ENCODE assay signal across 8 cellular contexts in the genomic region with DNA sequence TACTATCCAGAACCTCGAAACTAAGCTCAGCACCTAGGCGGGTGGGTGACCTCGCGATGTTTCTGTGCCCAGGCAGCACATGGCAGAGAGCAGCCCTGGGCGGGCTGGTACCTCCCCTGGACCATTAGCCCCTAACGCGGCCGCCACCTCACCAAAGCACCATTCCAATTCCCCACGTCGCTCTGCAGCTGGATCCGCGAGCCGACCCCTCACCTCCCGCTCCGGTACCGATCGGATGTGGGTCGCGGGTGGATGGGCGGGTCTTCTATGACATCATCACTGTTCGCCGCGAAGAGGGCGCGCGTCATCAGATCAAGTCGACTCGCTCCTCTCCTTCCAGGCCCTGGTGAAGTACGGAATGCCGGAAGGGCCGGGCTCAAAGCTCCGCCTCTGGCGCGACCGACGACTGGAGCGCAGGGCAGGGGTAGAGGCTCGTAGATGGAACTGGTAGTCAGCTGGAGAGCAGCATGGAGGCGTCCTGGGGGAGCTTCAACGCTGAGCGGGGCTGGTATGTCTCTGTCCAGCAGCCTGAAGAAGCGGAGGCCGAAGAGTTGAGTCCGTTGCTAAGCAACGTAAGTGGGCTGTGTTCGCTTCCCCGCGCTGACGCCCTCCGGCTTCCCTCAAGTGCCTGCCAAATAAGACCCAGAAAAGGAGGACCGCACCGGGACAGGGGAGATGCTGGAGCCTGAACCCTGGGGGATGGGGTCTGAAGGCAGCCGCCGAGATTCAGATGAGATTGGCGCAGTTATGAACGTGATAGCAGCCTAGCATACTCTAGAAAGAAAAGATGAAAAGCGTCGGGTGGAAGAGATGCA. TPM values are rescaled to one million over a fixed set of nuclear protein-coding genes. Genes with fewer than 3 reads are reported as not detected.
DNase-seq lines count a peak whose midpoint lies in the region; TF ChIP-seq lines count a peak whose summit lies in the region.

A gene (plus strand): TSS at position 435 of the 815 bp plus-strand sequence. CDS start 33 bp downstream, at position 468.
A gene with protein sequence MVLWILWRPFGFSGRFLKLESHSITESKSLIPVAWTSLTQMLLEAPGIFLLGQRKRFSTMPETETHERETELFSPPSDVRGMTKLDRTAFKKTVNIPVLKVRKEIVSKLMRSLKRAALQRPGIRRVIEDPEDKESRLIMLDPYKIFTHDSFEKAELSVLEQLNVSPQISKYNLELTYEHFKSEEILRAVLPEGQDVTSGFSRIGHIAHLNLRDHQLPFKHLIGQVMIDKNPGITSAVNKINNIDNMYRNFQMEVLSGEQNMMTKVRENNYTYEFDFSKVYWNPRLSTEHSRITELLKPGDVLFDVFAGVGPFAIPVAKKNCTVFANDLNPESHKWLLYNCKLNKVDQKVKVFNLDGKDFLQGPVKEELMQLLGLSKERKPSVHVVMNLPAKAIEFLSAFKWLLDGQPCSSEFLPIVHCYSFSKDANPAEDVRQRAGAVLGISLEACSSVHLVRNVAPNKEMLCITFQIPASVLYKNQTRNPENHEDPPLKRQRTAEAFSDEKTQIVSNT (minus strand): TSS at position 269 of the 815 bp plus-strand sequence. CDS start 106 bp downstream, at position 163.

- H3K9me3 ChIP-seq in SJCRH30 (replicated peaks) (no peaks in the 10 kb centered on the region), neutrophil (no peaks in the 10 kb centered on the region)

- no peaks in the 10 kb centered on the region for H3K27me3 ChIP-seq in SJCRH30
- H3K27me3 ChIP-seq in neutrophil = no peaks in the 10 kb centered on the region

- peak within 1 kb of the TSS; percentile 80 for H3K4me3 ChIP-seq in HFF-Myc (replicated peaks; ENCODE audit: low read depth, low read length)
- H3K4me3 ChIP-seq in SJCRH30 = peak within 1 kb of the TSS; percentile 81
- peak within 1 kb of the TSS; percentile 75 to 80 for H3K4me3 ChIP-seq in neutrophil (ENCODE audit: low read depth in 1 of 2, low read length in 1 of 2)

- TF ChIP-seq CTCF in HFF-Myc (IDR thresholded peaks at IDR 0.05; ENCODE audit: low read depth, low read length, missing control alignments) (no peak), neutrophil (IDR thresholded peaks at IDR 0.05) (no peak), subcutaneous adipose tissue (IDR thresholded peaks at IDR 0.05; ENCODE audit: low read depth) (no peak)

- H3K36me3 ChIP-seq in SJCRH30 = peaks cover 38% of the 10 kb centered on the region
- H3K36me3 ChIP-seq in neutrophil = no peaks in the 10 kb centered on the region

- H3K4me1 ChIP-seq in SJCRH30 (peaks cover 19% of the 10 kb centered on the region), neutrophil (ENCODE audit: control insufficient read depth in 1 of 2, insufficient read depth in 1 of 2, low read depth in 1 of 2, low read length in 1 of 2) (peaks cover 13 to 16% of the 10 kb centered on the region in 2 experiments)

- peak within 1 kb of the TSS; percentile 87 for H3K27ac ChIP-seq in SJCRH30
- peak within 1 kb of the TSS; percentile 34 for H3K27ac ChIP-seq in neutrophil

- DNase-seq in GM04504 (ENCODE audit: low read depth) = peak; percentile 93
- DNase-seq in HFF-Myc (ENCODE audit: extremely low read depth, low read depth) = peak; percentile 84
- peak; percentile 88 for DNase-seq in MV-4-11 (lab: John Stamatoyannopoulos, UW)
- peak; percentile 96 for DNase-seq in SJCRH30
- DNase-seq in activated naive CD4-positive, alpha-beta T cell treated with Interleukin-2 at 50 U/mL for 16 hours = peak; percentile 91
- DNase-seq in germinal center (ENCODE audit: low spot score) = peak; percentile 89

RNA-seq across cellular contexts. Expression of the first gene that starts in this region (rescaled TPM):
- total RNA-seq in SJCRH30 (2014; rRNA removed; shearing (Covaris generic)) = 50.2 and 63.0 TPM in 2 replicates
- total RNA-seq in subcutaneous adipose tissue = 10 to 100 TPM; 20.3 to 98.6 (median 46.3) TPM

RNA-seq across cellular contexts. Expression of the second gene that starts in this region (rescaled TPM):
- 16.3 and 19.5 TPM in 2 replicates for total RNA-seq in SJCRH30 (2014; rRNA removed; shearing (Covaris generic))
- total RNA-seq in subcutaneous adipose tissue = 10 to 100 TPM; 10.2 to 18.1 (median 13.0) TPM

Comparison
In these comparisons a context has a peak if more than half of its experiments do, and no peak if none do; other contexts are left out.
1. Peak in every context shown above with its lines: DNase-seq, H3K4me3 ChIP-seq and H3K27ac ChIP-seq.